8 cellular contexts compared by ENCODE assay signal in genomic region chr12:71755146-71755892, GRCh38. TPM values are rescaled to one million over a fixed set of nuclear protein-coding genes. Genes with fewer than 3 reads are reported as not detected.
DNase-seq lines count a peak whose midpoint lies in the region; ATAC-seq, FAIRE-seq and TF ChIP-seq lines count a peak whose summit lies in the region.

No MANE protein-coding gene starts in this region.

- H3K9me3 ChIP-seq in A673 (ENCODE audit: low read depth, low read length, poor library complexity, severe bottlenecking), result peaks cover 22% of the 10 kb centered on the region
- H3K9me3 ChIP-seq in PC-9 (ENCODE audit: insufficient read depth, low read depth), result peaks cover 23% of the 10 kb centered on the region
- H3K9me3 ChIP-seq in pancreas, result no peaks in the 10 kb centered on the region
- peaks cover 0 to 7% (median 6%) of the 10 kb centered on the region in 3 donors for H3K9me3 ChIP-seq in tibial artery

- TF ChIP-seq CTCF in A673 (conservative IDR thresholded peaks at IDR 0.05; ENCODE audit: low read depth, low read length) (no peak), PC-9 (conservative IDR thresholded peaks at IDR 0.05) (no peak), pancreas (IDR thresholded peaks at IDR 0.05) (no peak), tibial artery (IDR thresholded peaks at IDR 0.05) (no peak)

- BruUV-seq in A673 (replicated peaks; lab: Mats Ljungman, UMichigan) (no TSS peak), PC-9 (replicated peaks; lab: Mats Ljungman, UMichigan) (no TSS peak)

- H3F3A ChIP-seq in PC-9 (ENCODE audit: insufficient read depth, low read depth), result no peaks in the 10 kb centered on the region; the same call in none of the 2 replicates

- DNase-seq in A673 (ENCODE audit: low spot score) (peak; percentile 43), PC-9 (peak; percentile 4 to 44), head of caudate nucleus (peak in 27 of 42 donors; percentile 14 to 59 (median 39)), pancreas (peak in 5 of 6 donors; percentile 31 to 72 (median 54)), tibial artery (peak; percentile 47 to 72)
- peak; percentile 68 for DNase-seq in activated naive CD4-positive, alpha-beta T cell treated with Interleukin-2 at 50 U/mL for 16 hours

- FAIRE-seq in pancreas (lab: Jason Lieb, UNC), result no peak

- H3K9me2 ChIP-seq in PC-9 (ENCODE audit: insufficient read depth), result no peaks in the 10 kb centered on the region

- H3K4me3 ChIP-seq in A673 (ENCODE audit: low read depth, low read length, poor library complexity, severe bottlenecking) (peak overlapping the region; percentile 96), PC-9 (peak overlapping the region; percentile 69), pancreas (peak overlapping the region; percentile 49 to 78 (median 75)), tibial artery (peak overlapping the region; percentile 80 to 99)

- H3K27ac ChIP-seq in A673 (ENCODE audit: low read depth, low read length, poor library complexity, severe bottlenecking) (peak overlapping the region; percentile 95), PC-9 (peak overlapping the region; percentile 62), pancreas (peak overlapping the region; percentile 92 to 98 (median 96)), tibial artery (peak overlapping the region; percentile 94 to 99)

- CTCF ChIA-PET in A673 (lab: Charles Lee) (no interaction called here), PC-9 (lab: Charles Lee) (no interaction called here)

- H3K27me3 ChIP-seq in A673 (replicated peaks; ENCODE audit: insufficient read depth, low read depth, low read length, poor library complexity) (no peaks in the 10 kb centered on the region), PC-9 (ENCODE audit: insufficient read depth, low read depth) (no peaks in the 10 kb centered on the region; the same call in 1 of the 2 replicates), pancreas (no peaks in the 10 kb centered on the region), tibial artery (no peaks in the 10 kb centered on the region)

- intact Hi-C loops in A673 (cut with micrococcal nuclease; ENCODE audit: unreplicated experiment), result no loop called here
- intact Hi-C loops in PC-9 (cut with micrococcal nuclease; ENCODE audit: unreplicated experiment), result loop anchor here (2.0 kb wide), 2 partner anchors 69 to 93 kb away; partner anchors contain the start of genes TMEM19 and ZFC3H1
- intact Hi-C loops in head of caudate nucleus (cut with DNase I), result loop anchor here (10.0 kb wide), 1 partner anchor 341 kb away; no protein-coding TSS in a partner anchor
- intact Hi-C loops in pancreas (cut with DNase I), result no loop called here
- intact Hi-C loops in tibial artery (cut with DNase I; ENCODE audit: low total_unique reads), result loop anchor here (2.0 to 10.0 kb wide), 2 partner anchors 79 to 93 kb away; partner anchors contain the start of genes TBC1D15 and ZFC3H1

- H2AFZ ChIP-seq in PC-9, result peak overlapping the region; percentile 86

- peak overlapping the region; percentile 91 for H3K4me2 ChIP-seq in PC-9

- POLR2A ChIA-PET in A673 (lab: Charles Lee; ENCODE audit: low non-redundant PET), result no interaction called here
- POLR2A ChIA-PET in PC-9 (lab: Charles Lee; ENCODE audit: unreplicated experiment), result interaction anchor here (0.5 to 0.6 kb wide), 2 partner anchors 41 to 91 kb away, joined by 4 to 7 read pairs; partner anchors contain the start of gene THAP2

- H3K4me1 ChIP-seq in A673 (ENCODE audit: insufficient read depth, low read length, poor library complexity, severe bottlenecking) (peaks cover 3% of the 10 kb centered on the region), PC-9 (replicated peaks; ENCODE audit: insufficient read depth) (peaks cover 16% of the 10 kb centered on the region), pancreas (peaks cover 7 to 19% (median 10%) of the 10 kb centered on the region in 3 donors), tibial artery (peaks cover 0 to 29% (median 20%) of the 10 kb centered on the region in 4 donors)

- H3K79me2 ChIP-seq in PC-9 (ENCODE audit: low read depth), result peaks cover 53% of the 10 kb centered on the region

- ATAC-seq in GM18511 (IDR thresholded peaks at IDR 0.05; ENCODE audit: unreplicated experiment), result peak; percentile 57
- peak; percentile 48 for ATAC-seq in HG03025 (IDR thresholded peaks at IDR 0.05; ENCODE audit: low FRiP score, unreplicated experiment)
- peak; percentile 39 to 66 (median 54) for ATAC-seq in pancreas

- 0 to 1% methylated on average over 34 to 45 of the region's 45 CpGs for WGBS in pancreas, 2 donors

- H4K20me1 ChIP-seq in PC-9 (ENCODE audit: insufficient read depth), result no peaks in the 10 kb centered on the region

- H3K36me3 ChIP-seq in A673 (ENCODE audit: insufficient read depth, low read length, poor library complexity, severe bottlenecking) (peaks cover 35% of the 10 kb centered on the region), PC-9 (ENCODE audit: low read depth) (peaks cover 34% of the 10 kb centered on the region), pancreas (no peaks in the 10 kb centered on the region), tibial artery (peaks cover 19 to 22% (median 19%) of the 10 kb centered on the region in 3 donors)

RNA-seq across cellular contexts. Expression of gene RAB21, which starts 0.7 kb away (rescaled TPM):
- 105 and 109 TPM in 2 replicates for total RNA-seq in A673 (2021)
- total RNA-seq in PC-9 (2021), result 37.6 and 47.2 TPM in 2 replicates
- total RNA-seq in pancreas, result 10 to 100 TPM; 18.4 to 38.1 (median 25.5) TPM
- polyA plus RNA-seq in pancreas, result 10 to 100 TPM in 1 of 2 donors, 1 to 10 TPM in 1; 4.0 to 11.0 TPM

Comparison
In these comparisons a context has a peak if more than half of its experiments do, and no peak if none do; other contexts are left out.
1. Peak in every context shown above with its lines: DNase-seq, ATAC-seq, H3K4me3 ChIP-seq and H3K27ac ChIP-seq.
2. intact Hi-C loops: an anchor here in PC-9 (2.0 kb wide), head of caudate nucleus (10.0 kb wide) and tibial artery (2.0 to 10.0 kb wide); none called in A673 and pancreas.